ENCODE assay signal across 1 cellular context in the genomic region with DNA sequence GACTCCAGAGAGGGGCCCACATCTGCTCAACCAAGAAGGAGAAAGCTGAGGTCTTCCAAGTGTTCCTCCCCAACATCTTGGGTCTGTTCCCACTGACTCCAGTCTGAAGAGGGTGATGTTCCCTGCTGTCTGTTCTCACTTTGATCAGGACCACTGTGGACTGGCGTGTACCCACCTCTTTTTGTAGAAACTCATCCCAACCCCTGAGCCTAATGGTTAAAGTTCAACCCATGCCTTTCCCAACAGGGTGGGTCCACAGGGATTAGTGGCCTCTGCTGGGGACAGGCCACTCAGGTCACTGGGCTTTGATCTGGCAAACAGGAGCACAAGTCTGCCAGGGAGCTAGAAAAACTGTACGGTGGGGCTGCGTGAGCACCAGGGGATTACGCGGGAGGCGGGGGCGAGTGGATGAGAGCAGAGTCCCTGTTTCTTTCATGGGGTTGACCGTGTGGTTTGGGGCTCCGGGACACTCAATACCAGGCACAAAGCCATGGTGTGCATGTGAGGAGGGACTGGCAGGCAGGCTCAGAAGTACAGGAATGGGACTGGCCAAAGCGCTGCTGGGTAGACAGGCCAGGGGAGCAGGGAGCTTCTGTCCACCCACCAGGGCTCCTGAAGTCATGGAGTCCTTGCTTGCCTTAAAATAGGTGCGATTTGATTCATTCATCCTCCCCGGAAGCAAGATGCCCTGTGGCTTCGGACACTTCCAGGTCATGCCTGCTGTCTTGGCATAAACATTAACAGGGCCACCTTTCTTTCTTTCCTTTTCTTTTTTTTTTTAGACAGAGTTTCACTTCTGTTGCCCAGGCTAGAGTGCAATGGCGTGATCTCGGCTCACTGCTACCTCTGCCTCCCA.
TF ChIP-seq lines count a peak whose summit lies in the region.

CA5A (minus strand) TSS at position 155 of the 856 bp plus-strand sequence; CDS start at position 76, 79 bp downstream.

TF ChIP-seq in HepG2, 621 proteins besides CTCF, POLR2A, EP300 and RAD21 (continued from another document and continues in another):
- TF ChIP-seq HIC2 (CRISPR knock-in tag; IDR thresholded peaks at IDR 0.05; ENCODE audit: low read depth): peak; percentile 91
- peak; percentile 84; the same call in 1 of the 2 replicates for TF ChIP-seq ZNF772 (CRISPR knock-in tag; IDR thresholded peaks at IDR 0.05)
- TF ChIP-seq MIER2 (CRISPR knock-in tag; IDR thresholded peaks at IDR 0.05): peak; percentile 90
- TF ChIP-seq DRAP1 (CRISPR knock-in tag; IDR thresholded peaks at IDR 0.05): peak; percentile 99
- TF ChIP-seq KDM3A (CRISPR knock-in tag; IDR thresholded peaks at IDR 0.05; ENCODE audit: low read depth): peak; percentile 95
- no peak for TF ChIP-seq NFIB (CRISPR knock-in tag; IDR thresholded peaks at IDR 0.05; ENCODE audit: borderline replicate concordance)
- peak; percentile 95 for TF ChIP-seq ZNF263 (CRISPR knock-in tag; IDR thresholded peaks at IDR 0.05)
- no peak for TF ChIP-seq XBP1 (CRISPR knock-in tag; IDR thresholded peaks at IDR 0.05)
- no peak for TF ChIP-seq NFE2L2 (IDR thresholded peaks at IDR 0.05; ENCODE audit: low read length)
- TF ChIP-seq EHMT2 (IDR thresholded peaks at IDR 0.05; ENCODE audit: borderline replicate concordance, low read depth, low read length): no peak
- peak; percentile 94 for TF ChIP-seq ZNF792 (CRISPR knock-in tag; IDR thresholded peaks at IDR 0.05)
- TF ChIP-seq PHF8 (CRISPR knock-in tag; IDR thresholded peaks at IDR 0.05): peak; percentile 71
- TF ChIP-seq ZC3H13 (CRISPR knock-in tag; IDR thresholded peaks at IDR 0.05): peak; percentile 81; the same call in 1 of the 2 replicates
- TF ChIP-seq GABPA (IDR thresholded peaks at IDR 0.05; ENCODE audit: low read depth, low read length): 0 out of 2 replicates have a peak, but pooled peaks have one; percentile 21
- peak; percentile 58 for TF ChIP-seq GABPA (CRISPR knock-in tag; IDR thresholded peaks at IDR 0.05; ENCODE audit: low read depth)
- TF ChIP-seq MLLT10 (CRISPR knock-in tag; IDR thresholded peaks at IDR 0.05): no peak
- TF ChIP-seq HNRNPLL (IDR thresholded peaks at IDR 0.05; ENCODE audit: low read depth, low read length, poor library complexity, severe bottlenecking): peak; percentile 62
- TF ChIP-seq YEATS2 (CRISPR knock-in tag; IDR thresholded peaks at IDR 0.05; ENCODE audit: borderline replicate concordance): peak; percentile 92
- TF ChIP-seq HES4 (CRISPR knock-in tag; IDR thresholded peaks at IDR 0.05; ENCODE audit: borderline replicate concordance): no peak
- peak; percentile 80; the same call in 1 of the 2 replicates for TF ChIP-seq ATAD3A (CRISPR knock-in tag; IDR thresholded peaks at IDR 0.05)
- peak; percentile 92 for TF ChIP-seq ZNF331 (CRISPR knock-in tag; IDR thresholded peaks at IDR 0.05)
- peak; percentile 96; the same call in 1 of the 2 replicates for TF ChIP-seq KLF12 (CRISPR knock-in tag; IDR thresholded peaks at IDR 0.05; ENCODE audit: borderline replicate concordance)
- peak; percentile 80; the same call in 1 of the 2 replicates for TF ChIP-seq SNAPC2 (CRISPR knock-in tag; IDR thresholded peaks at IDR 0.05)
- peak; percentile 44 for TF ChIP-seq NFYB (CRISPR knock-in tag; IDR thresholded peaks at IDR 0.05)
- TF ChIP-seq NCOA2 (CRISPR knock-in tag; IDR thresholded peaks at IDR 0.05): peak; percentile 88
- peak; percentile 87; the same call in 1 of the 2 replicates for TF ChIP-seq HIVEP1 (CRISPR knock-in tag; IDR thresholded peaks at IDR 0.05)
- TF ChIP-seq ZNF414 (CRISPR knock-in tag; IDR thresholded peaks at IDR 0.05): peak; percentile 95
- TF ChIP-seq ZGPAT (CRISPR knock-in tag; IDR thresholded peaks at IDR 0.05): peak; percentile 91; the same call in 1 of the 2 replicates
- no peak for TF ChIP-seq ZNF382 (CRISPR knock-in tag; IDR thresholded peaks at IDR 0.05; ENCODE audit: borderline replicate concordance)
- TF ChIP-seq PRMT3 (CRISPR knock-in tag; IDR thresholded peaks at IDR 0.05; ENCODE audit: borderline replicate concordance, low read depth): peak; percentile 67; the same call in 1 of the 2 replicates
- TF ChIP-seq TSC22D2 (CRISPR knock-in tag; IDR thresholded peaks at IDR 0.05; ENCODE audit: borderline replicate concordance): peak; percentile 91; the same call in 1 of the 2 replicates
- TF ChIP-seq KIAA2018 (CRISPR knock-in tag; IDR thresholded peaks at IDR 0.05; ENCODE audit: borderline replicate concordance): peak; percentile 62; the same call in 1 of the 2 replicates
- TF ChIP-seq RXRA (CRISPR knock-in tag; IDR thresholded peaks at IDR 0.05): peak; percentile 98
- TF ChIP-seq SMAD1 (CRISPR knock-in tag; IDR thresholded peaks at IDR 0.05; ENCODE audit: borderline replicate concordance, low read depth): no peak
- no peak; the same call in 1 of the 2 replicates for TF ChIP-seq MAF1 (CRISPR knock-in tag; IDR thresholded peaks at IDR 0.05; ENCODE audit: borderline replicate concordance)
- TF ChIP-seq PHF21A (CRISPR knock-in tag; IDR thresholded peaks at IDR 0.05): peak; percentile 99
- TF ChIP-seq TBP (CRISPR knock-in tag; IDR thresholded peaks at IDR 0.05): no peak
- no peak for TF ChIP-seq ZNF484 (CRISPR knock-in tag; IDR thresholded peaks at IDR 0.05; ENCODE audit: borderline replicate concordance, low read depth)
- no peak; the same call in 1 of the 2 replicates for TF ChIP-seq MYNN (CRISPR knock-in tag; IDR thresholded peaks at IDR 0.05; ENCODE audit: low read depth)
- no peak; the same call in 1 of the 2 replicates for TF ChIP-seq RAD51 (IDR thresholded peaks at IDR 0.05; ENCODE audit: borderline replicate concordance)
- TF ChIP-seq SP1 (IDR thresholded peaks at IDR 0.05): no peak
- TF ChIP-seq SP1 (CRISPR knock-in tag; IDR thresholded peaks at IDR 0.05): peak; percentile 49
- TF ChIP-seq NR2F6 (IDR thresholded peaks at IDR 0.05): peak; percentile 94
- peak; percentile 99 for TF ChIP-seq NR2F6 (CRISPR knock-in tag; IDR thresholded peaks at IDR 0.05)
- peak; percentile 46; the same call in 1 of the 2 replicates for TF ChIP-seq ZNF616 (CRISPR knock-in tag; IDR thresholded peaks at IDR 0.05; ENCODE audit: low read depth)
- no peak for TF ChIP-seq MAFK (conservative IDR thresholded peaks at IDR 0.05 in 1 of 2, IDR thresholded peaks at IDR 0.05 in 1 of 2; ENCODE audit: low read length in 2 of 2)
- no peak for TF ChIP-seq NFE2L1 (CRISPR knock-in tag; IDR thresholded peaks at IDR 0.05; ENCODE audit: borderline replicate concordance)
- TF ChIP-seq ZNF317 (CRISPR knock-in tag; IDR thresholded peaks at IDR 0.05): peak; percentile 56; the same call in 1 of the 2 replicates
- TF ChIP-seq TBX3 (IDR thresholded peaks at IDR 0.05; ENCODE audit: borderline replicate concordance): 0 out of 2 replicates have a peak, but pooled peaks have one; percentile 29
- TF ChIP-seq BHLHE40 (IDR thresholded peaks at IDR 0.05; ENCODE audit: low read length): no peak; the same call in 1 of the 2 replicates
- TF ChIP-seq ZNF639 (CRISPR knock-in tag; conservative IDR thresholded peaks at IDR 0.05): peak; percentile 85
